ENCODE assay signal across 8 cellular contexts in genomic region chr6:8219352-8219943, GRCh38.
A peak's percentile ranks its signal among the peaks of the same experiment; 100 is the strongest.
DNase-seq lines count a peak whose midpoint lies in the region; ATAC-seq and TF ChIP-seq lines count a peak whose summit lies in the region.

No MANE protein-coding gene starts in this region.

- CTCF ChIA-PET in IMR-90 (lab: Yijun Ruan, JAX): interaction anchor here (0.6 to 5.5 kb wide), 24 partner anchors 10 to 162 kb away, joined by 3 to 145 read pairs (median 4); partner anchors contain the start of gene EEF1E1

- H3K56ac ChIP-seq in IMR-90 (ENCODE audit: extremely low read depth, insufficient read depth, low read length): no peak overlapping the region

- H3K4me3 Mint-ChIP-seq in chondrocyte (ENCODE audit: unreplicated experiment): no peak overlapping the region

- H3K4me2 ChIP-seq in IMR-90 (ENCODE audit: low read depth, low read length): no peak overlapping the region

- H3K9me3 Mint-ChIP-seq in chondrocyte (ENCODE audit: low read depth): peaks cover 3% of the 10 kb centered on the region

- H3K27me3 ChIP-seq in IMR-90 (ENCODE audit: control insufficient read depth, insufficient read depth, low read length): peaks cover 2% of the 10 kb centered on the region; the same call in 1 of the 2 replicates
- no peaks in the 10 kb centered on the region for H3K27me3 ChIP-seq in thyroid gland

- in situ Hi-C loops in IMR-90 (cut with MboI; ENCODE audit: low sequenced_read_pairs): no loop called here

- peak; percentile 89 for TF ChIP-seq RAD21 in IMR-90 (IDR thresholded peaks at IDR 0.05; ENCODE audit: low read length)

- TF ChIP-seq POLR2A in IMR-90 (IDR thresholded peaks at IDR 0.05; ENCODE audit: low read depth, low read length) (no peak), thyroid gland (IDR thresholded peaks at IDR 0.05) (no peak)

- no peak overlapping the region for H2BK15ac ChIP-seq in IMR-90 (ENCODE audit: low read depth, low read length)

- no peaks in the 10 kb centered on the region for H3K36me3 ChIP-seq in IMR-90 (ENCODE audit: control insufficient read depth, insufficient read depth, low read length)
- H3K36me3 ChIP-seq in thyroid gland: no peaks in the 10 kb centered on the region

- no peak overlapping the region for H3K9ac ChIP-seq in IMR-90 (ENCODE audit: low read depth, low read length)

- H2BK20ac ChIP-seq in IMR-90 (ENCODE audit: low read depth, low read length): no peak overlapping the region

- H4K8ac ChIP-seq in IMR-90 (ENCODE audit: low read depth in 2 of 2, low read length in 2 of 2): no peak overlapping the region

- no peaks in the 10 kb centered on the region for H3K9me1 ChIP-seq in IMR-90 (ENCODE audit: insufficient read depth, low read length)

- no peak overlapping the region for H3K27ac ChIP-seq in IMR-90 (ENCODE audit: insufficient read depth, low read length)
- no peak overlapping the region for H3K27ac ChIP-seq in thyroid gland

- no peak overlapping the region for H2BK120ac ChIP-seq in IMR-90 (ENCODE audit: low read depth, low read length)

- ATAC-seq in GM21423 (IDR thresholded peaks at IDR 0.05; ENCODE audit: unreplicated experiment) (peak; percentile 81), IMR-90 (ENCODE audit: low read depth) (peak; percentile 79), SK-N-SH treated with all-trans-retinoic acid at 6 μM for 48 hours (peak; percentile 86)

- no CpG with 5 or more reads among the region's 3 CpGs for WGBS in IMR-90 (ENCODE audit: extremely low coverage in 2 of 2, insufficient read length in 1 of 2), 2 experiments
- 4% methylated on average over 3 of the region's 3 CpGs for WGBS in thyroid gland, 2 donors

- no peak overlapping the region for H2BK5ac ChIP-seq in IMR-90 (ENCODE audit: low read depth, low read length, poor library complexity, severe bottlenecking)

- POLR2A ChIA-PET in IMR-90 (lab: Charles Lee; ENCODE audit: unreplicated experiment): interaction anchor here (0.8 kb wide), 1 partner anchor 88 kb away, joined by 5 read pairs; no protein-coding TSS in a partner anchor

- H3K4me1 Mint-ChIP-seq in chondrocyte (ENCODE audit: low read depth): peaks cover 7% of the 10 kb centered on the region

- H3K36me3 Mint-ChIP-seq in chondrocyte (ENCODE audit: low read depth): no peaks in the 10 kb centered on the region

- H3K79me1 ChIP-seq in IMR-90 (ENCODE audit: low read depth in 1 of 2, low read length in 2 of 2): no peaks in the 10 kb centered on the region

- intact Hi-C loops in IMR-90 (cut with micrococcal nuclease): loop anchor here (1.0 to 2.0 kb wide), 3 partner anchors 88 to 499 kb away; partner anchors contain the start of gene BLOC1S5
- intact Hi-C loops in thyroid gland (cut with DNase I): loop anchor here (2.0 kb wide), 1 partner anchor 89 kb away; no protein-coding TSS in a partner anchor

- no peaks in the 10 kb centered on the region for H3K27me3 Mint-ChIP-seq in chondrocyte (ENCODE audit: low read depth)

- H2AK5ac ChIP-seq in IMR-90 (ENCODE audit: low read depth, low read length): no peak overlapping the region

- dilution Hi-C loops in IMR-90 (cut with HindIII; ENCODE audit: low sequenced_read_pairs, unreplicated experiment): no loop called here

- no peak overlapping the region for H4K91ac ChIP-seq in IMR-90 (ENCODE audit: insufficient read depth, low read depth, low read length)

- H4K5ac ChIP-seq in IMR-90 (ENCODE audit: low read depth, low read length): no peak overlapping the region

- H3K27ac Mint-ChIP-seq in chondrocyte (ENCODE audit: unreplicated experiment): no peak overlapping the region

- no peaks in the 10 kb centered on the region for H4K20me1 ChIP-seq in IMR-90 (ENCODE audit: insufficient read depth, low read length)

- no peak overlapping the region for H3K18ac ChIP-seq in IMR-90 (ENCODE audit: low read depth, low read length)

- TF ChIP-seq CTCF in IMR-90 (conservative IDR thresholded peaks at IDR 0.05; ENCODE audit: low read depth, low read length) (peak; percentile 82), chondrocyte (IDR thresholded peaks at IDR 0.05) (peak; percentile 90), thyroid gland (IDR thresholded peaks at IDR 0.05) (peak; percentile 66 to 82 (median 74))

- DNase-seq in NCI-H510A treated with DMSO at 0.1 percent for 48 hours (lab: John Stamatoyannopoulos, UW) (peak; percentile 9), NCI-H510A (lab: John Stamatoyannopoulos, UW) (no peak), IMR-90 (peak; percentile 63), chondrocyte (ENCODE audit: low spot score) (no peak), lung microvascular endothelial cell (ENCODE audit: low read depth in 2 of 2) (peak; percentile 56 to 73), thyroid gland (peak; percentile 37 to 39)

- H3K14ac ChIP-seq in IMR-90 (replicated peaks; ENCODE audit: low read depth, low read length): no peak overlapping the region

- no peak overlapping the region for H3K23ac ChIP-seq in IMR-90 (ENCODE audit: low read depth, low read length)

- H3K4me3 ChIP-seq in IMR-90 (ENCODE audit: insufficient read depth, low read depth, low read length) (no peak overlapping the region), thyroid gland (replicated peaks in 1 of 3) (no peak overlapping the region)

- no peak overlapping the region for H2AK9ac ChIP-seq in IMR-90 (replicated peaks; ENCODE audit: low read depth, low read length, poor library complexity)

- H2AFZ ChIP-seq in IMR-90 (replicated peaks; ENCODE audit: low read length, poor library complexity): no peak overlapping the region

- no peaks in the 10 kb centered on the region for H3K9me3 ChIP-seq in IMR-90 (ENCODE audit: control insufficient read depth, insufficient read depth, low read length)
- H3K9me3 ChIP-seq in thyroid gland: no peaks in the 10 kb centered on the region

- H3K4ac ChIP-seq in IMR-90 (ENCODE audit: low read depth, low read length): no peak overlapping the region

- H3K4me1 ChIP-seq in IMR-90 (ENCODE audit: control insufficient read depth, insufficient read depth, low read length): no peaks in the 10 kb centered on the region
- no peaks in the 10 kb centered on the region for H3K4me1 ChIP-seq in thyroid gland

- no TSS peak for BruUV-seq in IMR-90 (replicated peaks; lab: Mats Ljungman, UMichigan)

TF ChIP-seq in IMR-90, 13 proteins besides CTCF, POLR2A, EP300 and RAD21:
- TF ChIP-seq RFX5 (IDR thresholded peaks at IDR 0.05; ENCODE audit: low read depth, low read length): no peak
- TF ChIP-seq RCOR1 (IDR thresholded peaks at IDR 0.05; ENCODE audit: insufficient replicate concordance, low read length): no peak
- no peak for TF ChIP-seq CEBPB (IDR thresholded peaks at IDR 0.05; ENCODE audit: low read depth, low read length)
- no peak for TF ChIP-seq BHLHE40 (IDR thresholded peaks at IDR 0.05; ENCODE audit: low read depth, low read length)
- peak; percentile 96 for TF ChIP-seq SMC3 (IDR thresholded peaks at IDR 0.05; ENCODE audit: low read depth, low read length)
- no peak; the same call in 1 of the 2 replicates for TF ChIP-seq CHD1 (IDR thresholded peaks at IDR 0.05; ENCODE audit: low read depth, low read length)

TF ChIP-seq in SK-N-SH treated with all-trans-retinoic acid at 6 μM for 48 hours, 23 proteins besides CTCF, POLR2A, EP300 and RAD21:
- TF ChIP-seq OSR1 (CRISPR knock-in tag; IDR thresholded peaks at IDR 0.05) (no peak), ESRRG (CRISPR knock-in tag; IDR thresholded peaks at IDR 0.05) (no peak), CSRNP3 (CRISPR knock-in tag; IDR thresholded peaks at IDR 0.05) (no peak)

Comparison
In these comparisons a context has a peak if more than half of its experiments do, and no peak if none do; other contexts are left out.
1. DNase-seq: peak in NCI-H510A treated with DMSO at 0.1 percent for 48 hours (single experiment), IMR-90 (single experiment), lung microvascular endothelial cell (2 of 2) and thyroid gland (2 of 2); none in NCI-H510A (single experiment) and chondrocyte (single experiment).
2. Peak in every context shown above with its lines, with median percentiles within 50 percentile points of each other: ATAC-seq and CTCF ChIP-seq.